14 cellular contexts compared by ENCODE assay signal in genomic region chr9:133760713-133761290, GRCh38. TPM values are rescaled to one million over a fixed set of nuclear protein-coding genes. Genes with fewer than 3 reads are reported as not detected.
DNase-seq lines count a peak whose midpoint lies in the region; ATAC-seq and TF ChIP-seq lines count a peak whose summit lies in the region.
"Had no signal": no experiment of that assay in that cellular context is flagged by ENCODE, and none has a peak within 500 bp of the region (broad histone marks: within the 10 kb centered on the region; RNA-seq: fewer than 3 reads in every experiment).

No MANE protein-coding gene starts in this region.

- H3K9me1 ChIP-seq in IMR-90 (ENCODE audit: insufficient read depth, low read length), result peaks cover 7% of the 10 kb centered on the region

- TF ChIP-seq CTCF in IMR-90 (conservative IDR thresholded peaks at IDR 0.05; ENCODE audit: low read depth, low read length) (no peak), upper lobe of right lung (IDR thresholded peaks at IDR 0.05) (no peak)

- H3K4me3 Mint-ChIP-seq in activated naive CD8-positive, alpha-beta T cell treated with anti-CD3 and anti-CD28 coated beads, Interleukin-2, amount 10 ng/mL, durations not matched to agents 7 days and 5 days, result no peak overlapping the region
- H3K4me3 Mint-ChIP-seq in activated naive CD8-positive, alpha-beta T cell treated with anti-CD3 and anti-CD28 coated beads, Interleukin-2, amount 50 U/mL, for 24 hours, result no peak overlapping the region
- no peak overlapping the region for H3K4me3 Mint-ChIP-seq in T-helper 17 cell
- H3K4me3 Mint-ChIP-seq: CD14-positive monocyte; CD4-positive, alpha-beta memory T cell had no signal

- H2BK5ac ChIP-seq in IMR-90 (ENCODE audit: low read depth, low read length, poor library complexity, severe bottlenecking) (no peak overlapping the region), mesenchymal stem cell (ENCODE audit: low read depth, low read length, poor library complexity, severe bottlenecking) (no peak overlapping the region)

- intact Hi-C loops in IMR-90 (cut with micrococcal nuclease), result no loop called here
- intact Hi-C loops in upper lobe of right lung (cut with DNase I), result no loop called here
- intact Hi-C loops in posterior vena cava (cut with DNase I), result no loop called here

- H2BK20ac ChIP-seq in IMR-90 (ENCODE audit: low read depth, low read length), result no peak overlapping the region

- H2BK15ac ChIP-seq in IMR-90 (ENCODE audit: low read depth, low read length), result no peak overlapping the region
- H2BK15ac ChIP-seq in mesenchymal stem cell (ENCODE audit: low read depth, poor library complexity, severe bottlenecking), result no peak overlapping the region

- H3K4me2 ChIP-seq in IMR-90 (ENCODE audit: low read depth, low read length), result no peak overlapping the region
- no peak overlapping the region for H3K4me2 ChIP-seq in mesenchymal stem cell (ENCODE audit: low read length, poor library complexity, severe bottlenecking)
- H3K4me2 ChIP-seq: BLaER1 had no signal

- H3K27ac ChIP-seq in IMR-90 (ENCODE audit: insufficient read depth, low read length), result no peak overlapping the region
- no peak overlapping the region for H3K27ac ChIP-seq in mesenchymal stem cell (ENCODE audit: low read length, poor library complexity, severe bottlenecking)
- no peak overlapping the region for H3K27ac ChIP-seq in upper lobe of right lung
- H3K27ac ChIP-seq: BLaER1 had no signal

- 0 out of 4 replicates have a peak, but pooled peaks cover 0 to 3% of the 10 kb centered on the region in 2 experiments for H3K79me1 ChIP-seq in IMR-90 (ENCODE audit: low read depth in 1 of 2, low read length in 2 of 2)
- H3K79me1 ChIP-seq in mesenchymal stem cell (replicated peaks; ENCODE audit: low read length, poor library complexity, severe bottlenecking), result peaks cover 17% of the 10 kb centered on the region

- no peak overlapping the region for H3K4ac ChIP-seq in IMR-90 (ENCODE audit: low read depth, low read length)
- H3K4ac ChIP-seq in mesenchymal stem cell (ENCODE audit: low read depth in 1 of 2, low read length in 2 of 2), result no peak overlapping the region

- H2BK12ac ChIP-seq in mesenchymal stem cell (ENCODE audit: low read length in 2 of 2), result no peak overlapping the region

- H4K20me1 ChIP-seq in IMR-90 (ENCODE audit: insufficient read depth, low read length), result no peaks in the 10 kb centered on the region
- H4K20me1 ChIP-seq: BLaER1 had no signal

- no peak overlapping the region for H4K8ac ChIP-seq in IMR-90 (ENCODE audit: low read depth in 2 of 2, low read length in 2 of 2)
- H4K8ac ChIP-seq in mesenchymal stem cell (ENCODE audit: low read length), result peak overlapping the region; percentile 22

- H4K91ac ChIP-seq in IMR-90 (ENCODE audit: insufficient read depth, low read depth, low read length) (no peak overlapping the region), mesenchymal stem cell (ENCODE audit: low read length) (no peak overlapping the region)

- H2AK5ac ChIP-seq in IMR-90 (ENCODE audit: low read depth, low read length), result no peak overlapping the region
- H2AK5ac ChIP-seq in mesenchymal stem cell (ENCODE audit: low read length, severe bottlenecking), result no peak overlapping the region

- H2AFZ ChIP-seq in IMR-90 (replicated peaks; ENCODE audit: low read length, poor library complexity), result no peak overlapping the region
- no peak overlapping the region for H2AFZ ChIP-seq in mesenchymal stem cell (ENCODE audit: low read depth, low read length)

- peak overlapping the region; percentile 23 for H2AK9ac ChIP-seq in IMR-90 (replicated peaks; ENCODE audit: low read depth, low read length, poor library complexity)

- no peaks in the 10 kb centered on the region for H3K36me3 Mint-ChIP-seq in activated naive CD8-positive, alpha-beta T cell treated with anti-CD3 and anti-CD28 coated beads, Interleukin-2, amount 10 ng/mL, durations not matched to agents 7 days and 5 days
- peaks cover 9% of the 10 kb centered on the region for H3K36me3 Mint-ChIP-seq in activated naive CD8-positive, alpha-beta T cell treated with anti-CD3 and anti-CD28 coated beads, Interleukin-2, amount 50 U/mL, for 24 hours (ENCODE audit: low read depth)
- H3K36me3 Mint-ChIP-seq in T-helper 17 cell (ENCODE audit: low read depth), result peaks cover 10% of the 10 kb centered on the region

- no peak overlapping the region for H3K23ac ChIP-seq in IMR-90 (ENCODE audit: low read depth, low read length)
- no peak overlapping the region for H3K23ac ChIP-seq in mesenchymal stem cell (ENCODE audit: low read length in 2 of 2)

- H3K27ac Mint-ChIP-seq in activated naive CD8-positive, alpha-beta T cell treated with anti-CD3 and anti-CD28 coated beads, Interleukin-2, amount 10 ng/mL, durations not matched to agents 7 days and 5 days, result no peak overlapping the region
- no peak overlapping the region for H3K27ac Mint-ChIP-seq in activated naive CD8-positive, alpha-beta T cell treated with anti-CD3 and anti-CD28 coated beads, Interleukin-2, amount 50 U/mL, for 24 hours
- no peak overlapping the region for H3K27ac Mint-ChIP-seq in T-helper 17 cell
- H3K27ac Mint-ChIP-seq: CD14-positive monocyte had no signal

- H2BK120ac ChIP-seq in IMR-90 (ENCODE audit: low read depth, low read length) (no peak overlapping the region), mesenchymal stem cell (ENCODE audit: low read depth, low read length) (no peak overlapping the region)

- H3K4me1 Mint-ChIP-seq in activated naive CD8-positive, alpha-beta T cell treated with anti-CD3 and anti-CD28 coated beads, Interleukin-2, amount 10 ng/mL, durations not matched to agents 7 days and 5 days, result no peaks in the 10 kb centered on the region
- no peaks in the 10 kb centered on the region for H3K4me1 Mint-ChIP-seq in activated naive CD8-positive, alpha-beta T cell treated with anti-CD3 and anti-CD28 coated beads, Interleukin-2, amount 50 U/mL, for 24 hours
- H3K4me1 Mint-ChIP-seq in T-helper 17 cell, result no peaks in the 10 kb centered on the region
- H3K4me1 Mint-ChIP-seq: CD14-positive monocyte; CD4-positive, alpha-beta memory T cell had no signal

- H3K14ac ChIP-seq in IMR-90 (replicated peaks; ENCODE audit: low read depth, low read length) (no peak overlapping the region), mesenchymal stem cell (ENCODE audit: low read length in 2 of 2) (no peak overlapping the region)

- TF ChIP-seq RAD21 in IMR-90 (IDR thresholded peaks at IDR 0.05; ENCODE audit: low read length), result no peak

- CTCF ChIA-PET in IMR-90 (lab: Yijun Ruan, JAX), result no interaction called here

- H3K27me3 Mint-ChIP-seq in activated naive CD8-positive, alpha-beta T cell treated with anti-CD3 and anti-CD28 coated beads, Interleukin-2, amount 10 ng/mL, durations not matched to agents 7 days and 5 days, result peaks cover 8% of the 10 kb centered on the region
- H3K27me3 Mint-ChIP-seq in activated naive CD8-positive, alpha-beta T cell treated with anti-CD3 and anti-CD28 coated beads, Interleukin-2, amount 50 U/mL, for 24 hours, result no peaks in the 10 kb centered on the region
- peaks cover 4% of the 10 kb centered on the region for H3K27me3 Mint-ChIP-seq in T-helper 17 cell

- H3K4me1 ChIP-seq in IMR-90 (ENCODE audit: control insufficient read depth, insufficient read depth, low read length) (peaks cover 3% of the 10 kb centered on the region), mesenchymal stem cell (ENCODE audit: control insufficient read depth, insufficient read depth, low read depth, low read length) (peaks cover 7% of the 10 kb centered on the region), upper lobe of right lung (no peaks in the 10 kb centered on the region)
- H3K4me1 ChIP-seq: HAP-1 had no signal

- H3K4me3 ChIP-seq in IMR-90 (ENCODE audit: insufficient read depth, low read depth, low read length) (no peak overlapping the region), mesenchymal stem cell (ENCODE audit: insufficient read depth in 1 of 2, low read depth in 1 of 2, low read length in 2 of 2) (no peak overlapping the region), upper lobe of right lung (no peak overlapping the region)
- H3K4me3 ChIP-seq: BLaER1, HAP-1 had no signal

- H3K27me3 ChIP-seq in IMR-90 (ENCODE audit: control insufficient read depth, insufficient read depth, low read length) (no peaks in the 10 kb centered on the region), mesenchymal stem cell (ENCODE audit: control insufficient read depth in 1 of 2, insufficient read depth in 1 of 2, low read length in 2 of 2) (no peaks in the 10 kb centered on the region), upper lobe of right lung (no peaks in the 10 kb centered on the region)
- H3K27me3 ChIP-seq: BLaER1 had no signal

- POLR2A ChIA-PET in activated naive CD8-positive, alpha-beta T cell treated with anti-CD3 and anti-CD28 coated beads, Interleukin-2, amount 10 ng/mL, durations not matched to agents 7 days and 5 days (lab: Charles Lee), result no interaction called here
- POLR2A ChIA-PET in IMR-90 (lab: Charles Lee; ENCODE audit: unreplicated experiment), result no interaction called here

- no peak overlapping the region for H3K56ac ChIP-seq in IMR-90 (ENCODE audit: extremely low read depth, insufficient read depth, low read length)

- H3K9me3 Mint-ChIP-seq in activated naive CD8-positive, alpha-beta T cell treated with anti-CD3 and anti-CD28 coated beads, Interleukin-2, amount 10 ng/mL, durations not matched to agents 7 days and 5 days, result peaks cover 6% of the 10 kb centered on the region
- H3K9me3 Mint-ChIP-seq in activated naive CD8-positive, alpha-beta T cell treated with anti-CD3 and anti-CD28 coated beads, Interleukin-2, amount 50 U/mL, for 24 hours, result peaks cover 10% of the 10 kb centered on the region

- peaks cover 9% of the 10 kb centered on the region; the same call in 1 of the 2 replicates for H3K36me3 ChIP-seq in IMR-90 (ENCODE audit: control insufficient read depth, insufficient read depth, low read length)
- peaks cover 17 to 58% of the 10 kb centered on the region in 2 experiments for H3K36me3 ChIP-seq in mesenchymal stem cell (ENCODE audit: control insufficient read depth in 1 of 2, insufficient read depth in 2 of 2, low read depth in 1 of 2, low read length in 2 of 2)
- H3K36me3 ChIP-seq in upper lobe of right lung, result peaks cover 13% of the 10 kb centered on the region

- ATAC-seq in activated naive CD8-positive, alpha-beta T cell treated with anti-CD3 and anti-CD28 coated beads, Interleukin-2, amount 10 ng/mL, durations not matched to agents 7 days and 5 days (ENCODE audit: low read depth), result no peak
- no peak for ATAC-seq in activated naive CD8-positive, alpha-beta T cell treated with anti-CD3 and anti-CD28 coated beads, Interleukin-2, amount 50 U/mL, for 24 hours
- ATAC-seq in IMR-90 (ENCODE audit: low read depth), result no peak
- no peak for ATAC-seq in upper lobe of right lung
- no peak for ATAC-seq in T-helper 17 cell

- no peak overlapping the region for H3K9ac ChIP-seq in IMR-90 (ENCODE audit: low read depth, low read length)
- H3K9ac ChIP-seq in mesenchymal stem cell (ENCODE audit: low read length), result no peak overlapping the region
- H3K9ac ChIP-seq: BLaER1 had no signal

- DNase-seq in activated naive CD8-positive, alpha-beta T cell treated with anti-CD3 and anti-CD28 coated beads, Interleukin-2, amount 10 ng/mL, durations not matched to agents 7 days and 5 days, result peak; percentile 12
- DNase-seq in activated naive CD8-positive, alpha-beta T cell treated with anti-CD3 and anti-CD28 coated beads, Interleukin-2, amount 50 U/mL, for 24 hours, result no peak
- DNase-seq in IMR-90 (no peak), mesenchymal stem cell (no peak), upper lobe of right lung (peak; percentile 34), posterior vena cava (ENCODE audit: low spot score) (no peak), DMS114 treated with DMSO at 0.1 percent for 48 hours (lab: John Stamatoyannopoulos, UW; ENCODE audit: unreplicated experiment) (no peak), T-helper 17 cell (no peak)
- DNase-seq: 8988T; CD4-positive, alpha-beta memory T cell; DMS79 treated with DMSO at 0.1 percent for 48 hours had no signal

- in situ Hi-C loops in IMR-90 (cut with MboI; ENCODE audit: low sequenced_read_pairs), result no loop called here

- no peak overlapping the region for H4K5ac ChIP-seq in IMR-90 (ENCODE audit: low read depth, low read length)

- H3K9me3 ChIP-seq in IMR-90 (ENCODE audit: control insufficient read depth, insufficient read depth, low read length) (no peaks in the 10 kb centered on the region), mesenchymal stem cell (ENCODE audit: control insufficient read depth, low read length) (no peaks in the 10 kb centered on the region), upper lobe of right lung (no peaks in the 10 kb centered on the region), T-helper 17 cell (ENCODE audit: control insufficient read depth, low read length, poor library complexity, severe bottlenecking) (no peaks in the 10 kb centered on the region)
- H3K9me3 ChIP-seq: BLaER1, HAP-1 had no signal

- 93% methylated on average over 5 of the region's 11 CpGs; no CpG with 5 or more reads in 1 of the 2 experiments for WGBS in IMR-90 (ENCODE audit: extremely low coverage in 2 of 2, insufficient read length in 1 of 2), 2 experiments
- 88% methylated on average over 11 of the region's 11 CpGs for WGBS in mesenchymal stem cell

- BruUV-seq in IMR-90 (replicated peaks; lab: Mats Ljungman, UMichigan), result no TSS peak

- dilution Hi-C loops in IMR-90 (cut with HindIII; ENCODE audit: low sequenced_read_pairs, unreplicated experiment), result no loop called here

- no peak for TF ChIP-seq POLR2A in IMR-90 (IDR thresholded peaks at IDR 0.05; ENCODE audit: low read depth, low read length)

- H3K18ac ChIP-seq in IMR-90 (ENCODE audit: low read depth, low read length) (no peak overlapping the region), mesenchymal stem cell (ENCODE audit: low read depth in 1 of 2, low read length in 2 of 2) (no peak overlapping the region)

RNA-seq across cellular contexts. Expression of gene SARDH, which starts 22.6 kb away (rescaled TPM):
- total RNA-seq in activated naive CD8-positive, alpha-beta T cell treated with anti-CD3 and anti-CD28 coated beads, Interleukin-2, amount 10 ng/mL, durations not matched to agents 7 days and 5 days, result 1 to 10 TPM; 1.6 to 2.3 TPM
- 4.7 and 5.0 TPM in 2 replicates for total RNA-seq in IMR-90 (2012; rRNA removed)
- 7.5 and 8.5 TPM in 2 replicates for polyA plus RNA-seq in IMR-90 (2012; rRNA removed)
- 5.0 and 8.3 TPM in 2 replicates for polyA plus RNA-seq in IMR-90 (2012; cell fraction: cytosol; rRNA removed)
- polyA plus RNA-seq in IMR-90 (2012; cell fraction: nucleus; rRNA removed; ENCODE audit: low replicate concordance), result 9.2 and 23.8 TPM in 2 replicates
- 6.4 TPM for polyA plus RNA-seq in mesenchymal stem cell (2013, experiment 1 of 2)
- 6.1 TPM for polyA plus RNA-seq in mesenchymal stem cell (2013, experiment 2 of 2)
- 6.8 TPM for total RNA-seq in upper lobe of right lung
- 1 to 10 TPM in 1 of 2 donors, under 1 TPM in 1; 0.62 to 1.8 TPM for total RNA-seq in posterior vena cava
- 1 to 10 TPM; 2.2 to 6.8 TPM for total RNA-seq in T-helper 17 cell
- polyA plus RNA-seq: CD14-positive monocyte had no signal

Comparison
In these comparisons a context has a peak if more than half of its experiments do, and no peak if none do; other contexts are left out.
1. DNase-seq: peak in activated naive CD8-positive, alpha-beta T cell treated with anti-CD3 and anti-CD28 coated beads, Interleukin-2, amount 10 ng/mL, durations not matched to agents 7 days and 5 days (single experiment) and upper lobe of right lung (single experiment); none in activated naive CD8-positive, alpha-beta T cell treated with anti-CD3 and anti-CD28 coated beads, Interleukin-2, amount 50 U/mL, for 24 hours (single experiment), IMR-90 (single experiment), mesenchymal stem cell (single experiment), posterior vena cava (single experiment), DMS114 treated with DMSO at 0.1 percent for 48 hours (single experiment) and T-helper 17 cell (0 of 3).